ENCODE assay signal across 17 cellular contexts in the genomic region with DNA sequence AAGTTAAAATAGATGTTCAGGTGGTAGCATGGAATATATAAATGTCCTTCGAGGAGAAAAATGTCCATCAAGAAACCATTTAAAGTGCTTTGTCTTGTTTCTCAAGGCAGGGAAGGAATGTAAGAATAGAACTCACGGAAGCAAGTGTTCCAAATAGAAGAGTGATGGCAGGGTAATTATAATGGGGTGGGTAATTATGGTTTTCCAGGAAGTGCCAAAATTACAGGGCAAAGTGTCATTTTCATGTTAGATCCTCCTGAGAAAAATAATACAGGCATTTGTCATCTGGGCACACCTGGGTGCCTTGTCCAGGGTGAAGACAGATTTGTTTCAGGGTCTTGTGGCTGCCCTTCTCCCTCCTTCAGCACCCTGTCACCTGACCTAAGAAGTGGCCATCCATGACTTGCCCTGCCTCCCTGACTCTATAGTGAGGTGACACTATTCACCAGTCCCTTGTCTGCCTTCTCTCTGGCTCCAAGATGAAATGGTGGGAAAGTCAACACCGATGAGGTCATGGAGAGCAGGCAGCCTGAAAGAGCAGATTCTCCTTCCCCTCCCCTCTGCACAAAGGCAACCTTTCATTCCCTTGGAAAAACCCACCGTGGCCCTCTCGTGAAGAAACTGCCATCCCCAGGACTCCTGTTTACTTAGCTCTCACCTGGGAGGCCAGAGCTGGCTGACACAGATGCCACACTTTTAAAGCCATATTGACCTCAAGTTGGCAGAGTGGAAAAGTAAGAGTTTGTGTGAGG. TPM values are rescaled to one million over a fixed set of nuclear protein-coding genes. Genes with fewer than 3 reads are reported as not detected.
DNase-seq lines count a peak whose midpoint lies in the region; ATAC-seq and TF ChIP-seq lines count a peak whose summit lies in the region.
"Had no signal": no experiment of that assay in that cellular context is flagged by ENCODE, and none has a peak within 500 bp of the region (broad histone marks: within the 10 kb centered on the region; RNA-seq: fewer than 3 reads in every experiment).

No MANE protein-coding gene starts in this region.

- no peak for TF ChIP-seq CTCF in upper lobe of right lung (IDR thresholded peaks at IDR 0.05)

- DNase-seq in stimulated activated naive CD8-positive, alpha-beta T cell treated with anti-CD3 and anti-CD28 coated beads, Interleukin-15, Interleukin-2, amounts not matched to agents 100 U/mL and 50 U/mL, for 24 hours: no peak
- DNase-seq in NCI-H748 (lab: John Stamatoyannopoulos, UW; ENCODE audit: unreplicated experiment): peak; percentile 82
- peak; percentile 71 for DNase-seq in kidney tubule cell (ENCODE audit: low spot score)
- no peak for DNase-seq in upper lobe of right lung
- DNase-seq in activated T-cell treated with anti-CD3 and anti-CD28 coated beads, Interleukin-2, amount 50 U/mL, for 72 hours: no peak
- no peak for DNase-seq in OCI-M2 (lab: John Stamatoyannopoulos, UW; ENCODE audit: unreplicated experiment)
- DNase-seq: activated CD4-positive, alpha-beta memory T cell treated with anti-CD3 and anti-CD28 coated beads for 36 hours; activated T-cell treated with anti-CD3 and anti-CD28 coated beads, Interleukin-2, amount 50 U/mL, for 48 hours; effector CD4-positive, alpha-beta T cell; hypothalamus; left ventricle myocardium superior; NCI-H1930; stimulated activated CD4-positive, alpha-beta T cell treated with anti-CD3 and anti-CD28 coated beads, Interleukin-15, amount 100 ng/mL, for 24 hours had no signal

- H3K9me3 Mint-ChIP-seq in stimulated activated naive CD8-positive, alpha-beta T cell treated with anti-CD3 and anti-CD28 coated beads, Interleukin-15, Interleukin-2, amounts not matched to agents 100 ng/mL and 50 ng/mL, for 24 hours: no peaks in the 10 kb centered on the region
- H3K9me3 Mint-ChIP-seq in activated T-cell treated with anti-CD3 and anti-CD28 coated beads, Interleukin-2, amount 50 U/mL, for 72 hours: no peaks in the 10 kb centered on the region

- no peak for ATAC-seq in stimulated activated naive CD8-positive, alpha-beta T cell treated with anti-CD3 and anti-CD28 coated beads, Interleukin-15, Interleukin-2, amounts not matched to agents 100 U/mL and 50 U/mL, for 24 hours
- ATAC-seq in upper lobe of right lung (peak; percentile 36), GM18511 (IDR thresholded peaks at IDR 0.05; ENCODE audit: unreplicated experiment) (no peak)
- ATAC-seq in activated T-cell treated with anti-CD3 and anti-CD28 coated beads, Interleukin-2, amount 50 U/mL, for 72 hours (replicated peaks in 1 of 2): no peak
- ATAC-seq: left ventricle myocardium superior had no signal

- H3K4me3 Mint-ChIP-seq in stimulated activated naive CD8-positive, alpha-beta T cell treated with anti-CD3 and anti-CD28 coated beads, Interleukin-15, Interleukin-2, amounts not matched to agents 100 ng/mL and 50 ng/mL, for 24 hours: no peak overlapping the region
- H3K4me3 Mint-ChIP-seq in activated T-cell treated with anti-CD3 and anti-CD28 coated beads, Interleukin-2, amount 50 U/mL, for 72 hours: no peak overlapping the region
- H3K4me3 Mint-ChIP-seq: activated CD4-positive, alpha-beta memory T cell treated with anti-CD3 and anti-CD28 coated beads for 36 hours had no signal

- H3K4me1 Mint-ChIP-seq in stimulated activated naive CD8-positive, alpha-beta T cell treated with anti-CD3 and anti-CD28 coated beads, Interleukin-15, Interleukin-2, amounts not matched to agents 100 ng/mL and 50 ng/mL, for 24 hours (ENCODE audit: low read depth): no peaks in the 10 kb centered on the region
- no peaks in the 10 kb centered on the region for H3K4me1 Mint-ChIP-seq in activated T-cell treated with anti-CD3 and anti-CD28 coated beads, Interleukin-2, amount 50 U/mL, for 72 hours (ENCODE audit: low read depth)

- no peaks in the 10 kb centered on the region for H3K27me3 ChIP-seq in upper lobe of right lung
- H3K27me3 ChIP-seq: cardiac muscle cell had no signal

- H3K27ac Mint-ChIP-seq in stimulated activated naive CD8-positive, alpha-beta T cell treated with anti-CD3 and anti-CD28 coated beads, Interleukin-15, Interleukin-2, amounts not matched to agents 100 ng/mL and 50 ng/mL, for 24 hours: peak overlapping the region; percentile 16
- no peak overlapping the region for H3K27ac Mint-ChIP-seq in activated T-cell treated with anti-CD3 and anti-CD28 coated beads, Interleukin-2, amount 50 U/mL, for 72 hours
- H3K27ac Mint-ChIP-seq: activated CD4-positive, alpha-beta memory T cell treated with anti-CD3 and anti-CD28 coated beads for 36 hours had no signal

- no peaks in the 10 kb centered on the region for H3K4me1 ChIP-seq in upper lobe of right lung

- peaks cover 6% of the 10 kb centered on the region for H3K27me3 Mint-ChIP-seq in stimulated activated naive CD8-positive, alpha-beta T cell treated with anti-CD3 and anti-CD28 coated beads, Interleukin-15, Interleukin-2, amounts not matched to agents 100 ng/mL and 50 ng/mL, for 24 hours
- no peaks in the 10 kb centered on the region for H3K27me3 Mint-ChIP-seq in activated T-cell treated with anti-CD3 and anti-CD28 coated beads, Interleukin-2, amount 50 U/mL, for 72 hours (ENCODE audit: low read depth)

- H3K36me3 Mint-ChIP-seq in stimulated activated naive CD8-positive, alpha-beta T cell treated with anti-CD3 and anti-CD28 coated beads, Interleukin-15, Interleukin-2, amounts not matched to agents 100 ng/mL and 50 ng/mL, for 24 hours (ENCODE audit: low read depth): no peaks in the 10 kb centered on the region
- no peaks in the 10 kb centered on the region for H3K36me3 Mint-ChIP-seq in activated T-cell treated with anti-CD3 and anti-CD28 coated beads, Interleukin-2, amount 50 U/mL, for 72 hours (ENCODE audit: insufficient read depth in 2 of 2)
- H3K36me3 Mint-ChIP-seq: activated CD4-positive, alpha-beta memory T cell treated with anti-CD3 and anti-CD28 coated beads for 36 hours had no signal

- intact Hi-C loops in upper lobe of right lung (cut with DNase I): no loop called here

- no peaks in the 10 kb centered on the region for H3K9me3 ChIP-seq in upper lobe of right lung

- no peak overlapping the region for H3K27ac ChIP-seq in upper lobe of right lung
- H3K27ac ChIP-seq: cardiac muscle cell had no signal

- H3K4me3 ChIP-seq in upper lobe of right lung: no peak overlapping the region
- H3K4me3 ChIP-seq: cardiac muscle cell had no signal

- no peaks in the 10 kb centered on the region for H3K36me3 ChIP-seq in upper lobe of right lung
- H3K36me3 ChIP-seq: cardiac muscle cell had no signal

RNA-seq across cellular contexts. Expression of gene AMOTL2, which starts 45.1 kb away (rescaled TPM):
- total RNA-seq in upper lobe of right lung: 119 TPM
- under 1 TPM in 1 of 2 donors, not detected in 1; 0.07 TPM for total RNA-seq in activated T-cell treated with anti-CD3 and anti-CD28 coated beads, Interleukin-2, amount 50 U/mL, for 72 hours
- total RNA-seq: OCI-LY7 had no signal

Comparison
In these comparisons a context has a peak if more than half of its experiments do, and no peak if none do; other contexts are left out.
1. DNase-seq: peak in NCI-H748 (single experiment) and kidney tubule cell (single experiment); none in stimulated activated naive CD8-positive, alpha-beta T cell treated with anti-CD3 and anti-CD28 coated beads, Interleukin-15, Interleukin-2, amounts not matched to agents 100 U/mL and 50 U/mL, for 24 hours (single experiment), upper lobe of right lung (single experiment), activated T-cell treated with anti-CD3 and anti-CD28 coated beads, Interleukin-2, amount 50 U/mL, for 72 hours (0 of 2) and OCI-M2 (single experiment).
2. RNA of gene AMOTL2, which starts 45.1 kb away (total RNA-seq): 119 TPM in upper lobe of right lung (single experiment); 0.07 TPM in activated T-cell treated with anti-CD3 and anti-CD28 coated beads, Interleukin-2, amount 50 U/mL, for 72 hours; every median in the first group is over 100 times any median in the second.